ENCODE assay signal across 8 cellular contexts in the genomic region with DNA sequence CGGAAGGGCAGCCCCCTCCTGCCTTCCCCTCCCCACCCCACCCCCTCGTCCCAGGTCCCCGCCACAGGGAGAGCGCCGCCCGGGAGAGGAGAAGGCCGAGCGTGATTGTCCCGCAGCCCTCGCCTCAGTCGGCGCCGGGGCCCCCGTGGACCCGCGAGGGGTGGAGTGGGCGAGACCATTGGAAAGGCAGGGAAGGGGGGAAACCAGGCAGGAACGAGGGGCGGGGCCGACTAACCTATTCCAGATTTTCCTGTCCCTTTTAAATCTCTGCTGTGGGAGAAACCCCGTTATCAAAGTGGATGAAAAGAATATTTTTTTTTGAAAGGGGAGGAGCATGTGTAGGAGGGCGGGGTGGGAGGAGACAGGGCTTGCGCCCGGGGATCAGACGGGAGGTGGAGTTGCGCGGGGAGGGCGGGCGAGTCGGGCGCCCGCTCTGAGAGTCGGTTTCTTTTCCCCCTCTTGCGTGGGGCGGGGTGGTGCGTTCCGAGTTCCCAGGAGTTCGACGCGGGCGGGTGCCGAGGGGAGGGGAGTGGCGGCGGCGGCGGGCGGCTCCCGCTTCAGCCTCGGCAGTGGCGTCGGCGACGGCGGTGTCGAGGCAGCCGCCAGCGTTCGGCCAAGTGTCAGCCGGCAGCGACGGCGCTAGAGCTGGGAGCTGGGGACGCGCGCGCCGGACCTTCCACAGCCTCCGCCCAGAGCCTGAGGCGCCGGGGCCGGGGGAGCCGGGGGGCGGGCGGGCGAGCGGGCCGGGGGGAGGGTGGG. TPM values are rescaled to one million over a fixed set of nuclear protein-coding genes. Genes with fewer than 3 reads are reported as not detected.
A peak's percentile ranks its signal among the peaks of the same experiment; 100 is the strongest.
DNase-seq lines count a peak whose midpoint lies in the region; ATAC-seq, FAIRE-seq and TF ChIP-seq lines count a peak whose summit lies in the region.

A gene with protein sequence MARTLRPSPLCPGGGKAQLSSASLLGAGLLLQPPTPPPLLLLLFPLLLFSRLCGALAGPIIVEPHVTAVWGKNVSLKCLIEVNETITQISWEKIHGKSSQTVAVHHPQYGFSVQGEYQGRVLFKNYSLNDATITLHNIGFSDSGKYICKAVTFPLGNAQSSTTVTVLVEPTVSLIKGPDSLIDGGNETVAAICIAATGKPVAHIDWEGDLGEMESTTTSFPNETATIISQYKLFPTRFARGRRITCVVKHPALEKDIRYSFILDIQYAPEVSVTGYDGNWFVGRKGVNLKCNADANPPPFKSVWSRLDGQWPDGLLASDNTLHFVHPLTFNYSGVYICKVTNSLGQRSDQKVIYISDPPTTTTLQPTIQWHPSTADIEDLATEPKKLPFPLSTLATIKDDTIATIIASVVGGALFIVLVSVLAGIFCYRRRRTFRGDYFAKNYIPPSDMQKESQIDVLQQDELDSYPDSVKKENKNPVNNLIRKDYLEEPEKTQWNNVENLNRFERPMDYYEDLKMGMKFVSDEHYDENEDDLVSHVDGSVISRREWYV (plus strand): TSS at position 560 of the 759 bp plus-strand sequence. CDS start 202 bp downstream, outside the sequence.

- H3K4me3 Mint-ChIP-seq in HFFc6, result peak within 1 kb of the TSS; percentile 97
- peak within 1 kb of the TSS; percentile 83 for H3K4me3 Mint-ChIP-seq in activated CD4-positive, alpha-beta T cell treated with anti-CD3 and anti-CD28 coated beads for 36 hours

- intact Hi-C loops in activated CD4-positive, alpha-beta T cell treated with anti-CD3 and anti-CD28 coated beads for 36 hours (cut with DNase I, micrococcal nuclease), result loop anchor here (1.0 to 10.0 kb wide), 9 partner anchors 257 to 1337 kb away; a partner anchor contains a TSS

- peak within 1 kb of the TSS; percentile 77 to 87 for H3K4me3 ChIP-seq in small intestine (ENCODE audit: low read depth in 1 of 2, low read length in 2 of 2)

- peaks cover 27% of the 10 kb centered on the region for H3K36me3 Mint-ChIP-seq in HFFc6 (ENCODE audit: low read depth)
- no peaks in the 10 kb centered on the region for H3K36me3 Mint-ChIP-seq in activated CD4-positive, alpha-beta T cell treated with anti-CD3 and anti-CD28 coated beads for 36 hours (ENCODE audit: low read depth)

- no peaks in the 10 kb centered on the region for H3K4me1 ChIP-seq in small intestine (ENCODE audit: control insufficient read depth in 2 of 2, insufficient read depth in 1 of 2, low read depth in 1 of 2, low read length in 1 of 2)

- no peaks in the 10 kb centered on the region for H3K36me3 ChIP-seq in small intestine (ENCODE audit: control insufficient read depth in 2 of 2, insufficient read depth in 2 of 2, low read length in 2 of 2)

- FAIRE-seq in small intestine (lab: Jason Lieb, UNC), result no peak

- CTCF ChIA-PET in activated CD4-positive, alpha-beta T cell treated with anti-CD3 and anti-CD28 coated beads for 36 hours (lab: Charles Lee), result interaction anchor here (0.6 kb wide), 1 partner anchor 41 kb away, joined by 3 read pairs; no protein-coding TSS in a partner anchor

- 0 to 1% (median 1%) methylated on average over 32 to 77 of the region's 77 CpGs for WGBS in small intestine, 3 donors

- peak; percentile 95 for ATAC-seq in activated CD4-positive, alpha-beta T cell treated with anti-CD3 and anti-CD28 coated beads for 36 hours

- peak; percentile 96 for DNase-seq in GM04504 (ENCODE audit: low read depth)
- DNase-seq in HFFc6, result peak; percentile 99
- DNase-seq in NCI-H1930 (lab: John Stamatoyannopoulos, UW), result peak; percentile 76 to 80
- DNase-seq in activated CD4-positive, alpha-beta T cell treated with anti-CD3 and anti-CD28 coated beads for 36 hours, result peak; percentile 91
- peak; percentile 38 for DNase-seq in cerebellum (ENCODE audit: low spot score)
- DNase-seq in iris pigment epithelial cell (ENCODE audit: low read depth), result peak; percentile 98
- peak; percentile 97 for DNase-seq in small intestine
- DNase-seq in cerebellar nuclear complex (lab: John Stamatoyannopoulos, UW), result no peak

- no peaks in the 10 kb centered on the region for H3K9me3 Mint-ChIP-seq in HFFc6
- no peaks in the 10 kb centered on the region for H3K9me3 Mint-ChIP-seq in activated CD4-positive, alpha-beta T cell treated with anti-CD3 and anti-CD28 coated beads for 36 hours (ENCODE audit: low read depth)

- no peaks in the 10 kb centered on the region for H3K9me3 ChIP-seq in small intestine (ENCODE audit: control insufficient read depth, low read depth)

- peak within 1 kb of the TSS; percentile 88 to 90 for H3K27ac ChIP-seq in small intestine (ENCODE audit: low read depth in 1 of 2, low read length in 1 of 2)

- no peaks in the 10 kb centered on the region for H3K27me3 ChIP-seq in small intestine (ENCODE audit: control insufficient read depth in 2 of 2, insufficient read depth in 2 of 2, low read length in 2 of 2)

- no peak; the same call in 1 of the 2 replicates for TF ChIP-seq CTCF in HFFc6 (IDR thresholded peaks at IDR 0.05)

- H3K27ac Mint-ChIP-seq in HFFc6, result peak within 1 kb of the TSS; percentile 96
- peak within 1 kb of the TSS; percentile 80 for H3K27ac Mint-ChIP-seq in activated CD4-positive, alpha-beta T cell treated with anti-CD3 and anti-CD28 coated beads for 36 hours

- H3K27me3 Mint-ChIP-seq in HFFc6 (ENCODE audit: insufficient read depth), result no peaks in the 10 kb centered on the region; the same call in 1 of the 2 replicates
- peaks cover 40% of the 10 kb centered on the region for H3K27me3 Mint-ChIP-seq in activated CD4-positive, alpha-beta T cell treated with anti-CD3 and anti-CD28 coated beads for 36 hours

- H3K4me1 Mint-ChIP-seq in HFFc6 (ENCODE audit: low read depth), result peaks cover 37% of the 10 kb centered on the region
- H3K4me1 Mint-ChIP-seq in activated CD4-positive, alpha-beta T cell treated with anti-CD3 and anti-CD28 coated beads for 36 hours, result peaks cover 28% of the 10 kb centered on the region

- POLR2A ChIA-PET in activated CD4-positive, alpha-beta T cell treated with anti-CD3 and anti-CD28 coated beads for 36 hours (lab: Charles Lee), result no interaction called here

RNA-seq across cellular contexts. Expression of the gene that starts here (rescaled TPM):
- 100 to 1,000 TPM in 1 of 6 experiments, 10 to 100 TPM in 5; 61.5 to 103 (median 84.9) TPM for total RNA-seq in HFFc6 (2021; fragmentation: NEBNext Ultra II Directional; extraction: Animal tissue kit (Norgen Biotek cat#: 25700))
- 1 to 10 TPM; 5.1 to 5.9 TPM for total RNA-seq in activated CD4-positive, alpha-beta T cell treated with anti-CD3 and anti-CD28 coated beads for 36 hours
- 98.5 TPM for total RNA-seq in cerebellum
- 10 to 100 TPM in 1 of 3 donors, 1 to 10 TPM in 2; 5.9 to 23.4 (median 6.5) TPM for polyA plus RNA-seq in small intestine

Comparison
In these comparisons a context has a peak if more than half of its experiments do, and no peak if none do; other contexts are left out.
1. RNA of the gene that starts here (total RNA-seq): 98.5 TPM in cerebellum (single experiment) and 61.5 to 103 TPM in HFFc6; 5.1 to 5.9 TPM in activated CD4-positive, alpha-beta T cell treated with anti-CD3 and anti-CD28 coated beads for 36 hours; every median in the first group is over 4 times any median in the second.
2. DNase-seq: peak in GM04504 (single experiment), HFFc6 (single experiment), NCI-H1930 (2 of 2), activated CD4-positive, alpha-beta T cell treated with anti-CD3 and anti-CD28 coated beads for 36 hours (single experiment), cerebellum (single experiment), iris pigment epithelial cell (single experiment) and small intestine (single experiment); none in cerebellar nuclear complex (0 of 2).